8 cellular contexts compared by ENCODE assay signal in genomic region chr1:181152892-181153633, GRCh38.
DNase-seq lines count a peak whose midpoint lies in the region; ATAC-seq, FAIRE-seq and TF ChIP-seq lines count a peak whose summit lies in the region.

No MANE protein-coding gene starts in this region.

- H3K9ac ChIP-seq in astrocyte (ENCODE audit: low read length) = peak overlapping the region; percentile 56

- H3K4me2 ChIP-seq in DOHH2 (ENCODE audit: low read length) = peak overlapping the region; percentile 32
- H3K4me2 ChIP-seq in astrocyte (ENCODE audit: low read length) = peak overlapping the region; percentile 72

- H3K9me3 Mint-ChIP-seq in astrocyte (ENCODE audit: unreplicated experiment) = no peaks in the 10 kb centered on the region

- intact Hi-C loops in stomach (cut with DNase I; ENCODE audit: low total_unique reads) = no loop called here

- ATAC-seq in GM21423 (IDR thresholded peaks at IDR 0.05; ENCODE audit: unreplicated experiment) = peak; percentile 61

- H3K27me3 ChIP-seq in DOHH2 (ENCODE audit: control insufficient read depth, low read length) (no peaks in the 10 kb centered on the region), astrocyte (ENCODE audit: insufficient read depth, low read length) (peaks cover 2% of the 10 kb centered on the region), stomach (no peaks in the 10 kb centered on the region)

- TF ChIP-seq CTCF in DOHH2 (IDR thresholded peaks at IDR 0.05; ENCODE audit: low read depth, low read length, poor library complexity, severe bottlenecking) (peak; percentile 36), astrocyte (IDR thresholded peaks at IDR 0.05; ENCODE audit: insufficient read depth, low read depth, low read length) (peak; percentile 11), stomach (IDR thresholded peaks at IDR 0.05) (peak in 3 of 7 experiments; percentile 9 to 21 (median 19))

- no peak for TF ChIP-seq POLR2A in stomach (IDR thresholded peaks at IDR 0.05)

- H3K9me3 ChIP-seq in DOHH2 (ENCODE audit: control insufficient read depth, insufficient read depth, low read length) (no peaks in the 10 kb centered on the region), astrocyte (ENCODE audit: insufficient read depth, low read depth, low read length) (no peaks in the 10 kb centered on the region), stomach (no peaks in the 10 kb centered on the region)

- DNase-seq in HUDEP-2 (lab: John Stamatoyannopoulos, UW; ENCODE audit: unreplicated experiment in 76 of 76) = peak in 75 of 76 experiments; percentile 46 to 99 (median 96)
- DNase-seq in astrocyte (ENCODE audit: low read depth) = peak; percentile 93
- peak; percentile 80 for DNase-seq in inferior parietal cortex (ENCODE audit: extremely low spot score)
- DNase-seq in stomach = peak; percentile 85
- DNase-seq in activated T-cell treated with anti-CD3 and anti-CD28 coated beads for 4 hours = no peak
- DNase-seq in NCI-H2196 treated with DMSO at 0.1 percent for 48 hours (lab: John Stamatoyannopoulos, UW; ENCODE audit: unreplicated experiment) = no peak

- H3K36me3 Mint-ChIP-seq in astrocyte (ENCODE audit: low read depth, unreplicated experiment) = no peaks in the 10 kb centered on the region

- H3K4me3 ChIP-seq in DOHH2 (ENCODE audit: low read length) (no peak overlapping the region), astrocyte (ENCODE audit: insufficient read depth, low read depth, low read length) (no peak overlapping the region), stomach (no peak overlapping the region)

- peak overlapping the region; percentile 41 for H3K27ac Mint-ChIP-seq in astrocyte (ENCODE audit: unreplicated experiment)

- H3K27ac ChIP-seq in DOHH2 (ENCODE audit: low read depth, low read length) = no peak overlapping the region
- no peak overlapping the region for H3K27ac ChIP-seq in astrocyte (ENCODE audit: low read depth, low read length)
- peak overlapping the region; percentile 15 to 88 (median 77) for H3K27ac ChIP-seq in stomach

- no peaks in the 10 kb centered on the region for H4K20me1 ChIP-seq in DOHH2 (ENCODE audit: control insufficient read depth, insufficient read depth, low read depth, low read length)
- no peaks in the 10 kb centered on the region for H4K20me1 ChIP-seq in astrocyte (ENCODE audit: insufficient read depth, low read length)

- H3K36me3 ChIP-seq in DOHH2 (ENCODE audit: control insufficient read depth, low read length) (no peaks in the 10 kb centered on the region), astrocyte (ENCODE audit: insufficient read depth, low read length) (no peaks in the 10 kb centered on the region), stomach (no peaks in the 10 kb centered on the region)

- peak overlapping the region; percentile 74 for H2AFZ ChIP-seq in astrocyte (ENCODE audit: low read depth, low read length)

- H3K4me1 Mint-ChIP-seq in astrocyte (ENCODE audit: low read depth, unreplicated experiment) = peaks cover 15% of the 10 kb centered on the region

- peak; percentile 97 for TF ChIP-seq EP300 in stomach (IDR thresholded peaks at IDR 0.05)

- H3K79me2 ChIP-seq in DOHH2 (ENCODE audit: control insufficient read depth, low read length) (no peaks in the 10 kb centered on the region), astrocyte (ENCODE audit: insufficient read depth, low read length) (no peaks in the 10 kb centered on the region)

- H3K27me3 Mint-ChIP-seq in astrocyte (ENCODE audit: low read depth, unreplicated experiment) = peaks cover 4% of the 10 kb centered on the region

- H3K4me3 Mint-ChIP-seq in astrocyte (ENCODE audit: unreplicated experiment) = peak overlapping the region; percentile 58

- H3F3A ChIP-seq in DOHH2 (ENCODE audit: control insufficient read depth, insufficient read depth) = no peaks in the 10 kb centered on the region

- 10 to 22% (median 13%) methylated on average over 16 of the region's 16 CpGs for WGBS in stomach, 5 donors

- peaks cover 31% of the 10 kb centered on the region for H3K4me1 ChIP-seq in DOHH2 (ENCODE audit: control insufficient read depth, low read length)
- peaks cover 14% of the 10 kb centered on the region for H3K4me1 ChIP-seq in astrocyte (ENCODE audit: insufficient read depth, low read length)
- peaks cover 17 to 50% (median 26%) of the 10 kb centered on the region in 4 donors for H3K4me1 ChIP-seq in stomach

- H3K9me2 ChIP-seq in DOHH2 (replicated peaks; ENCODE audit: control insufficient read depth, low read length) = no peaks in the 10 kb centered on the region

- FAIRE-seq in astrocyte (lab: Jason Lieb, UNC) = no peak

Comparison
In these comparisons a context has a peak if more than half of its experiments do, and no peak if none do; other contexts are left out.
1. H3K27ac ChIP-seq: peak in stomach (5 of 5); none in DOHH2 (single experiment) and astrocyte (single experiment).
2. DNase-seq: peak in HUDEP-2 (75 of 76), astrocyte (single experiment), inferior parietal cortex (single experiment) and stomach (single experiment); none in activated T-cell treated with anti-CD3 and anti-CD28 coated beads for 4 hours (single experiment) and NCI-H2196 treated with DMSO at 0.1 percent for 48 hours (single experiment).